In genomic region chr22:22169923-22170322, GRCh38 we compare ENCODE assay signal across 2 cellular contexts.
TF ChIP-seq lines count a peak whose summit lies in the region.

No MANE protein-coding gene starts in this region.

TF ChIP-seq in SK-N-SH, 30 proteins besides CTCF, POLR2A, EP300 and RAD21:
- TF ChIP-seq USF2 (IDR thresholded peaks at IDR 0.05; ENCODE audit: borderline replicate concordance, low read depth, low read length) (no peak), JUND (IDR thresholded peaks at IDR 0.05) (no peak), MEF2A (IDR thresholded peaks at IDR 0.05; ENCODE audit: borderline replicate concordance, low read depth) (no peak), TAF1 (IDR thresholded peaks at IDR 0.05; ENCODE audit: borderline replicate concordance, low read depth, low read length) (no peak), NRF1 (IDR thresholded peaks at IDR 0.05; ENCODE audit: low read depth, low read length) (no peak), REST (IDR thresholded peaks at IDR 0.05; ENCODE audit: low read depth, low read length) (no peak), GABPA (IDR thresholded peaks at IDR 0.05; ENCODE audit: low read depth) (no peak), ELF1 (IDR thresholded peaks at IDR 0.05) (no peak)
TF ChIP-seq in SK-N-SH: peak in this region for 0.

TF ChIP-seq in SK-N-SH treated with all-trans-retinoic acid at 6 μM for 48 hours, 23 proteins besides CTCF, POLR2A, EP300 and RAD21:
- TF ChIP-seq POU6F1 (CRISPR knock-in tag; IDR thresholded peaks at IDR 0.05; ENCODE audit: borderline replicate concordance, low read depth), result no peak
- TF ChIP-seq RARB (CRISPR knock-in tag; IDR thresholded peaks at IDR 0.05), result no peak
- no peak for TF ChIP-seq BACH2 (CRISPR knock-in tag; IDR thresholded peaks at IDR 0.05; ENCODE audit: borderline replicate concordance)
- TF ChIP-seq CSDC2 (CRISPR knock-in tag; IDR thresholded peaks at IDR 0.05), result no peak
- no peak for TF ChIP-seq GLIS3 (CRISPR knock-in tag; IDR thresholded peaks at IDR 0.05)
- no peak for TF ChIP-seq PPARA (CRISPR knock-in tag; IDR thresholded peaks at IDR 0.05; ENCODE audit: borderline replicate concordance)
- no peak for TF ChIP-seq ZNF8 (CRISPR knock-in tag; IDR thresholded peaks at IDR 0.05)
- TF ChIP-seq ZNF70 (CRISPR knock-in tag; IDR thresholded peaks at IDR 0.05), result no peak
- no peak for TF ChIP-seq ESRRG (CRISPR knock-in tag; IDR thresholded peaks at IDR 0.05)
- no peak for TF ChIP-seq OSR1 (CRISPR knock-in tag; IDR thresholded peaks at IDR 0.05)
- TF ChIP-seq ZNF565 (CRISPR knock-in tag; conservative IDR thresholded peaks at IDR 0.05; ENCODE audit: low read depth), result no peak
- TF ChIP-seq TSHZ2 (CRISPR knock-in tag; IDR thresholded peaks at IDR 0.05), result no peak
- TF ChIP-seq CREB5 (CRISPR knock-in tag; IDR thresholded peaks at IDR 0.05; ENCODE audit: low read depth), result no peak
- TF ChIP-seq CSRNP3 (CRISPR knock-in tag; IDR thresholded peaks at IDR 0.05), result no peak
- TF ChIP-seq ZFP3 (CRISPR knock-in tag; IDR thresholded peaks at IDR 0.05), result no peak
- no peak for TF ChIP-seq TOX (CRISPR knock-in tag; IDR thresholded peaks at IDR 0.05; ENCODE audit: borderline replicate concordance)
- no peak for TF ChIP-seq ISL1 (CRISPR knock-in tag; IDR thresholded peaks at IDR 0.05)
- no peak for TF ChIP-seq PATZ1 (CRISPR knock-in tag; IDR thresholded peaks at IDR 0.05; ENCODE audit: borderline replicate concordance)
- TF ChIP-seq TCF4 (CRISPR knock-in tag; IDR thresholded peaks at IDR 0.05; ENCODE audit: borderline replicate concordance), result no peak
TF ChIP-seq in SK-N-SH treated with all-trans-retinoic acid at 6 μM for 48 hours: peak in this region for 0.
